ENCODE assay signal across 8 cellular contexts in genomic region chr10:124461642-124462347, GRCh38. TPM values are rescaled to one million over a fixed set of nuclear protein-coding genes. Genes with fewer than 3 reads are reported as not detected.
DNase-seq lines count a peak whose midpoint lies in the region; ATAC-seq, FAIRE-seq and TF ChIP-seq lines count a peak whose summit lies in the region.

Gene LHPP (plus strand): TSS chr10:124461823. CDS start chr10:124461863, 40 bp downstream.

- no peak for FAIRE-seq in frontal cortex (lab: Jason Lieb, UNC)

- no peak for TF ChIP-seq CTCF in subcutaneous adipose tissue (IDR thresholded peaks at IDR 0.05; ENCODE audit: low read depth)

- TF ChIP-seq RAD21 in Ishikawa (IDR thresholded peaks at IDR 0.05; ENCODE audit: low read depth), result 0 out of 2 replicates have a peak, but pooled peaks have one; percentile 2

- peak; percentile 97 for ATAC-seq in GM21619 (IDR thresholded peaks at IDR 0.05; ENCODE audit: unreplicated experiment)

- no peak; the same call in 1 of the 2 replicates for TF ChIP-seq EP300 in Ishikawa (IDR thresholded peaks at IDR 0.05; ENCODE audit: borderline replicate concordance)

- peak; percentile 84 for DNase-seq in EL
- peak; percentile 73 for DNase-seq in SIG-M5 treated with dmso at 0.1 percent for 504 hours (lab: John Stamatoyannopoulos, UW; ENCODE audit: unreplicated experiment)
- peak; percentile 59 to 82 (median 64) for DNase-seq in activated naive CD4-positive, alpha-beta T cell (lab: John Stamatoyannopoulos, UW)
- peak; percentile 92 to 93 for DNase-seq in frontal cortex (ENCODE audit: low spot score in 2 of 2)
- DNase-seq in non-pigmented ciliary epithelial cell (ENCODE audit: low read depth), result peak; percentile 6

TF ChIP-seq in Ishikawa, 13 proteins besides CTCF, POLR2A, EP300 and RAD21:
- peak; percentile 23; the same call in 1 of the 2 replicates for TF ChIP-seq USF1 (IDR thresholded peaks at IDR 0.05)
- TF ChIP-seq MAX (IDR thresholded peaks at IDR 0.05), result peak; percentile 72
- no peak; the same call in 1 of the 2 replicates for TF ChIP-seq TCF12 (IDR thresholded peaks at IDR 0.05; ENCODE audit: low read depth)
- peak; percentile 92 for TF ChIP-seq YY1 (IDR thresholded peaks at IDR 0.05; ENCODE audit: low read depth)
- TF ChIP-seq TAF1 (IDR thresholded peaks at IDR 0.05; ENCODE audit: low read depth), result peak; percentile 47; the same call in 1 of the 2 replicates
- peak; percentile 30; the same call in 1 of the 2 replicates for TF ChIP-seq NFIC (IDR thresholded peaks at IDR 0.05)
- TF ChIP-seq FOXM1 (IDR thresholded peaks at IDR 0.05; ENCODE audit: borderline replicate concordance, low read depth), result no peak
- peak; percentile 99 for TF ChIP-seq ZBTB7A (IDR thresholded peaks at IDR 0.05; ENCODE audit: low read depth)
- TF ChIP-seq TEAD4 (IDR thresholded peaks at IDR 0.05), result no peak; the same call in 1 of the 2 replicates
- 0 out of 2 replicates have a peak, but pooled peaks have one; percentile 4 for TF ChIP-seq REST (IDR thresholded peaks at IDR 0.05; ENCODE audit: low read depth)
- TF ChIP-seq EGR1 (IDR thresholded peaks at IDR 0.05), result 0 out of 2 replicates have a peak, but pooled peaks have one; percentile 19
- no peak for TF ChIP-seq CEBPB (IDR thresholded peaks at IDR 0.05)
- TF ChIP-seq CREB1 (IDR thresholded peaks at IDR 0.05; ENCODE audit: low read depth), result no peak; the same call in 1 of the 2 replicates

RNA-seq across cellular contexts. Expression of gene LHPP, which starts in this region (rescaled TPM):
- 16.3 TPM for total RNA-seq in frontal cortex
- 10 to 100 TPM in 3 of 4 donors, 1 to 10 TPM in 1; 9.3 to 20.5 (median 14.5) TPM for total RNA-seq in subcutaneous adipose tissue

Comparison
In these comparisons a context has a peak if more than half of its experiments do, and no peak if none do; other contexts are left out.
1. Peak in every context shown above with its lines: DNase-seq and ATAC-seq.
2. DNase-seq: peak in every context shown above with its lines; median percentile 92 in frontal cortex; 84 in EL; 73 in SIG-M5 treated with dmso at 0.1 percent for 504 hours; 64 in activated naive CD4-positive, alpha-beta T cell; 6 in non-pigmented ciliary epithelial cell.